In the genomic region with DNA sequence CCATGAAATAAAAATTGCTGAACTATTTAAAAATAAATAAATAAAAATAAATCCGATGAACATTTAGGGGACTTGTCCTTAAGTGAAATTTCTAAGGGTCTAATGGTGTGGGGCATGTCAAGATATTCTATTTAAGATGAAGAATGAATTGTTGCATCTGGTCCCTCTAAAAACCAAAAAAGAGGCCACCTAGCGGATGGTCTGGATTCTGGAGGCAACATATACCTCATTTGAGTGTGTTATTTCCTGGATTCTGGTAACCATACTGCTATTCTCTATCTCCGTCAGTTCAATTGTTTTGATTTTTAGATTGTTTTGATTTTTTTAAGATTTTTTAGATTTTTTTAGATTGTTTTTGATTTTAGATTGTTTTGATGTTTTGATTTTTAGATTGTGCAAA, we compare ENCODE assay signal across 1 cellular context.
TF ChIP-seq lines count a peak whose summit lies in the region.

No MANE protein-coding gene starts in this region.

TF ChIP-seq in HepG2, 621 proteins besides CTCF, POLR2A, EP300 and RAD21 (continued from another document):
- TF ChIP-seq, protein P1, sequence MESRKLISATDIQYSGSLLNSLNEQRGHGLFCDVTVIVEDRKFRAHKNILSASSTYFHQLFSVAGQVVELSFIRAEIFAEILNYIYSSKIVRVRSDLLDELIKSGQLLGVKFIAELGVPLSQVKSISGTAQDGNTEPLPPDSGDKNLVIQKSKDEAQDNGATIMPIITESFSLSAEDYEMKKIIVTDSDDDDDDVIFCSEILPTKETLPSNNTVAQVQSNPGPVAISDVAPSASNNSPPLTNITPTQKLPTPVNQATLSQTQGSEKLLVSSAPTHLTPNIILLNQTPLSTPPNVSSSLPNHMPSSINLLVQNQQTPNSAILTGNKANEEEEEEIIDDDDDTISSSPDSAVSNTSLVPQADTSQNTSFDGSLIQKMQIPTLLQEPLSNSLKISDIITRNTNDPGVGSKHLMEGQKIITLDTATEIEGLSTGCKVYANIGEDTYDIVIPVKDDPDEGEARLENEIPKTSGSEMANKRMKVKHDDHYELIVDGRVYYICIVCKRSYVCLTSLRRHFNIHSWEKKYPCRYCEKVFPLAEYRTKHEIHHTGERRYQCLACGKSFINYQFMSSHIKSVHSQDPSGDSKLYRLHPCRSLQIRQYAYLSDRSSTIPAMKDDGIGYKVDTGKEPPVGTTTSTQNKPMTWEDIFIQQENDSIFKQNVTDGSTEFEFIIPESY (CRISPR knock-in tag; IDR thresholded peaks at IDR 0.05): no peak
- TF ChIP-seq CENPT (CRISPR knock-in tag; IDR thresholded peaks at IDR 0.05; ENCODE audit: low read depth) (no peak), ZNF841 (CRISPR knock-in tag; IDR thresholded peaks at IDR 0.05; ENCODE audit: borderline replicate concordance) (no peak), ONECUT2 (CRISPR knock-in tag; IDR thresholded peaks at IDR 0.05) (no peak), HDAC2 (CRISPR knock-in tag; IDR thresholded peaks at IDR 0.05) (no peak), TRIM24 (CRISPR knock-in tag; IDR thresholded peaks at IDR 0.05) (no peak), ARID2 (CRISPR knock-in tag; IDR thresholded peaks at IDR 0.05; ENCODE audit: borderline replicate concordance) (no peak), KLF11 (CRISPR knock-in tag; IDR thresholded peaks at IDR 0.05) (no peak), ZSCAN31 (CRISPR knock-in tag; IDR thresholded peaks at IDR 0.05; ENCODE audit: low read depth) (no peak), IKZF5 (CRISPR knock-in tag; IDR thresholded peaks at IDR 0.05) (no peak), NONO (IDR thresholded peaks at IDR 0.05) (no peak), NONO (CRISPR knock-in tag; conservative IDR thresholded peaks at IDR 0.05) (no peak), HNF4A (CRISPR knock-in tag; IDR thresholded peaks at IDR 0.05) (no peak), FOXC1 (CRISPR knock-in tag; IDR thresholded peaks at IDR 0.05; ENCODE audit: borderline replicate concordance) (no peak), ZNF678 (CRISPR knock-in tag; IDR thresholded peaks at IDR 0.05) (no peak)
- TF ChIP-seq, protein P2, sequence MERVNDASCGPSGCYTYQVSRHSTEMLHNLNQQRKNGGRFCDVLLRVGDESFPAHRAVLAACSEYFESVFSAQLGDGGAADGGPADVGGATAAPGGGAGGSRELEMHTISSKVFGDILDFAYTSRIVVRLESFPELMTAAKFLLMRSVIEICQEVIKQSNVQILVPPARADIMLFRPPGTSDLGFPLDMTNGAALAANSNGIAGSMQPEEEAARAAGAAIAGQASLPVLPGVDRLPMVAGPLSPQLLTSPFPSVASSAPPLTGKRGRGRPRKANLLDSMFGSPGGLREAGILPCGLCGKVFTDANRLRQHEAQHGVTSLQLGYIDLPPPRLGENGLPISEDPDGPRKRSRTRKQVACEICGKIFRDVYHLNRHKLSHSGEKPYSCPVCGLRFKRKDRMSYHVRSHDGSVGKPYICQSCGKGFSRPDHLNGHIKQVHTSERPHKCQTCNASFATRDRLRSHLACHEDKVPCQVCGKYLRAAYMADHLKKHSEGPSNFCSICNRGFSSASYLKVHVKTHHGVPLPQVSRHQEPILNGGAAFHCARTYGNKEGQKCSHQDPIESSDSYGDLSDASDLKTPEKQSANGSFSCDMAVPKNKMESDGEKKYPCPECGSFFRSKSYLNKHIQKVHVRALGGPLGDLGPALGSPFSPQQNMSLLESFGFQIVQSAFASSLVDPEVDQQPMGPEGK (CRISPR knock-in tag; IDR thresholded peaks at IDR 0.05): no peak
- TF ChIP-seq, protein P3, sequence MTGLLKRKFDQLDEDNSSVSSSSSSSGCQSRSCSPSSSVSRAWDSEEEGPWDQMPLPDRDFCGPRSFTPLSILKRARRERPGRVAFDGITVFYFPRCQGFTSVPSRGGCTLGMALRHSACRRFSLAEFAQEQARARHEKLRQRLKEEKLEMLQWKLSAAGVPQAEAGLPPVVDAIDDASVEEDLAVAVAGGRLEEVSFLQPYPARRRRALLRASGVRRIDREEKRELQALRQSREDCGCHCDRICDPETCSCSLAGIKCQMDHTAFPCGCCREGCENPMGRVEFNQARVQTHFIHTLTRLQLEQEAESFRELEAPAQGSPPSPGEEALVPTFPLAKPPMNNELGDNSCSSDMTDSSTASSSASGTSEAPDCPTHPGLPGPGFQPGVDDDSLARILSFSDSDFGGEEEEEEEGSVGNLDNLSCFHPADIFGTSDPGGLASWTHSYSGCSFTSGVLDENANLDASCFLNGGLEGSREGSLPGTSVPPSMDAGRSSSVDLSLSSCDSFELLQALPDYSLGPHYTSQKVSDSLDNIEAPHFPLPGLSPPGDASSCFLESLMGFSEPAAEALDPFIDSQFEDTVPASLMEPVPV (CRISPR knock-in tag; IDR thresholded peaks at IDR 0.05): no peak
